Comparison of ENCODE assay signal across 8 cellular contexts in genomic region chr2:172253190-172254052, GRCh38.
DNase-seq lines count a peak whose midpoint lies in the region; ATAC-seq and TF ChIP-seq lines count a peak whose summit lies in the region.

No MANE protein-coding gene starts in this region.

- H3K27ac ChIP-seq in heart right ventricle: peak overlapping the region; percentile 34 to 82 (median 76)

- no peak for TF ChIP-seq CTCF in heart right ventricle (IDR thresholded peaks at IDR 0.05)
- TF ChIP-seq CTCF in GM10266 (IDR thresholded peaks at IDR 0.05; ENCODE audit: control insufficient read depth, insufficient read depth, low read depth, missing control alignments): no peak

- WGBS in heart right ventricle, 2 donors: 71 to 78% methylated on average over 16 of the region's 16 CpGs

- H3K27me3 ChIP-seq in heart right ventricle: no peaks in the 10 kb centered on the region

- no peaks in the 10 kb centered on the region for H3K36me3 ChIP-seq in heart right ventricle

- H3K4me1 ChIP-seq in heart right ventricle: peaks cover 0 to 44% (median 21%) of the 10 kb centered on the region in 9 donors

- no peak overlapping the region for H3K4me3 ChIP-seq in heart right ventricle

- ATAC-seq in heart right ventricle (peak; percentile 67 to 90 (median 84)), GM18517 (IDR thresholded peaks at IDR 0.05; ENCODE audit: unreplicated experiment) (no peak)

- peak; percentile 100 for DNase-seq in DMS53 (lab: John Stamatoyannopoulos, UW)
- peak; percentile 50 for DNase-seq in NCI-H774 (lab: John Stamatoyannopoulos, UW)
- DNase-seq in activated T-helper 9 cell treated with anti-CD3 and anti-CD28 coated beads, Interleukin-2, amount 50 U/mL, for 16 hours (ENCODE audit: low read depth): peak; percentile 48
- peak in 1 of 2 donors; percentile 63 for DNase-seq in heart right ventricle
- DNase-seq in stimulated activated CD4-positive, alpha-beta T cell treated with anti-CD3 and anti-CD28 coated beads, Interleukin-15, amount 100 ng/mL, for 48 hours (ENCODE audit: low read depth in 2 of 2): peak; percentile 44 to 73
- DNase-seq in pons (ENCODE audit: low spot score): no peak
- no peak for DNase-seq in GM10266 (ENCODE audit: extremely low spot score)

- H3K9me3 ChIP-seq in heart right ventricle: no peaks in the 10 kb centered on the region

- intact Hi-C loops in heart right ventricle (cut with DNase I): loop anchor here in 1 of 10 donors (5.0 kb wide), 1 partner anchor 104 kb away; no protein-coding TSS in a partner anchor

Comparison
In these comparisons a context has a peak if more than half of its experiments do, and no peak if none do; other contexts are left out.
1. DNase-seq: peak in DMS53 (single experiment), NCI-H774 (single experiment), activated T-helper 9 cell treated with anti-CD3 and anti-CD28 coated beads, Interleukin-2, amount 50 U/mL, for 16 hours (single experiment) and stimulated activated CD4-positive, alpha-beta T cell treated with anti-CD3 and anti-CD28 coated beads, Interleukin-15, amount 100 ng/mL, for 48 hours (2 of 2); none in pons (single experiment) and GM10266 (single experiment).